Comparison of ENCODE assay signal across 23 cellular contexts in the genomic region with DNA sequence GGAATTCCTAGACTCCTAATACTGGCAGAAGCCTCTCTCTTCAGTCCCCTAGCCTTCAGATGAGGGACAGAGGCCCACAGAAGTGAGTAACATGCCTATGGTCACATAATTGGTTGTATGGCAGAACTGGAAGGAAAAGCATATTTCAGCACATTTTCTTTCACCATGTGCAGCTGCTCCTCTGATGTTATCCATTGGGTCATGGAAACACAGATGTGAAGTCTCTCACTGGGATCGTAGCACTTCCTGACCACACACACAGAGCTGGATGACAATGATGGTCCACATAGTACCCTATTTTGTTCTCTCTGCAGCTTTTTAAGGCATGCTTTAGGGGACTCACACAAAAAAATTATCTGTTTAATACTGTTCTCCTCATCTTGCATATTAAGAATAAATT. TPM values are rescaled to one million over a fixed set of nuclear protein-coding genes. Genes with fewer than 3 reads are reported as not detected.
DNase-seq lines count a peak whose midpoint lies in the region; ATAC-seq and TF ChIP-seq lines count a peak whose summit lies in the region.
"Had no signal": no experiment of that assay in that cellular context is flagged by ENCODE, and none has a peak within 500 bp of the region (broad histone marks: within the 10 kb centered on the region; RNA-seq: fewer than 3 reads in every experiment).

No MANE protein-coding gene starts in this region.

- H3K36me3 ChIP-seq in PC-9 (ENCODE audit: low read depth): no peaks in the 10 kb centered on the region
- H3K36me3 ChIP-seq: BE2C had no signal

- no peak overlapping the region for H3K4me2 ChIP-seq in PC-9

- H3K79me2 ChIP-seq in PC-9 (ENCODE audit: low read depth): no peaks in the 10 kb centered on the region

- no peak for TF ChIP-seq CTCF in PC-9 (conservative IDR thresholded peaks at IDR 0.05)

- H3K4me3 ChIP-seq in PC-9: no peak overlapping the region
- H3K4me3 ChIP-seq: GM12878, SK-N-MC had no signal

- H3K4me1 ChIP-seq in PC-9 (replicated peaks; ENCODE audit: insufficient read depth): no peaks in the 10 kb centered on the region
- H3K4me1 ChIP-seq: BE2C had no signal

- H3K27ac Mint-ChIP-seq in activated CD4-positive, alpha-beta T cell treated with anti-CD3 and anti-CD28 coated beads, Interleukin-2, amount 10 ng/mL, durations not matched to agents 24 days and 14 days: no peak overlapping the region
- H3K27ac Mint-ChIP-seq in activated naive CD4-positive, alpha-beta T cell treated with anti-CD3 and anti-CD28 coated beads, Interleukin-2, amount 50 U/mL, for 72 hours: no peak overlapping the region
- H3K27ac Mint-ChIP-seq: CD4-positive, alpha-beta memory T cell had no signal

- no peaks in the 10 kb centered on the region for H3K27me3 ChIP-seq in PC-9 (ENCODE audit: insufficient read depth, low read depth)
- H3K27me3 ChIP-seq: BE2C had no signal

- H3K9me3 ChIP-seq in PC-9 (ENCODE audit: insufficient read depth, low read depth): peaks cover 2% of the 10 kb centered on the region
- H3K9me3 ChIP-seq: BE2C had no signal

- H3K4me1 Mint-ChIP-seq in activated CD4-positive, alpha-beta T cell treated with anti-CD3 and anti-CD28 coated beads, Interleukin-2, amount 10 ng/mL, durations not matched to agents 24 days and 14 days: no peaks in the 10 kb centered on the region
- H3K4me1 Mint-ChIP-seq: CD4-positive, alpha-beta memory T cell had no signal

- no peak overlapping the region for H3K27ac ChIP-seq in PC-9
- H3K27ac ChIP-seq: SK-N-MC had no signal

- no peaks in the 10 kb centered on the region for H3K9me3 Mint-ChIP-seq in activated CD4-positive, alpha-beta T cell treated with anti-CD3 and anti-CD28 coated beads, Interleukin-2, amount 10 ng/mL, durations not matched to agents 24 days and 14 days
- H3K9me3 Mint-ChIP-seq in activated naive CD4-positive, alpha-beta T cell treated with anti-CD3 and anti-CD28 coated beads, Interleukin-2, amount 50 U/mL, for 72 hours: no peaks in the 10 kb centered on the region

- H2AFZ ChIP-seq in PC-9: no peak overlapping the region

- CTCF ChIA-PET in PC-9 (lab: Charles Lee): no interaction called here

- H4K20me1 ChIP-seq in PC-9 (ENCODE audit: insufficient read depth): no peaks in the 10 kb centered on the region

- ATAC-seq in HG02798 (IDR thresholded peaks at IDR 0.05; ENCODE audit: poor library complexity, unreplicated experiment): peak; percentile 8
- no peak for ATAC-seq in activated naive CD4-positive, alpha-beta T cell treated with anti-CD3 and anti-CD28 coated beads, Interleukin-2, amount 50 U/mL, for 72 hours

- no peaks in the 10 kb centered on the region for H3F3A ChIP-seq in PC-9 (ENCODE audit: insufficient read depth, low read depth)

- H3K36me3 Mint-ChIP-seq in activated CD4-positive, alpha-beta T cell treated with anti-CD3 and anti-CD28 coated beads, Interleukin-2, amount 10 ng/mL, durations not matched to agents 24 days and 14 days (ENCODE audit: low read depth): no peaks in the 10 kb centered on the region
- no peaks in the 10 kb centered on the region for H3K36me3 Mint-ChIP-seq in activated naive CD4-positive, alpha-beta T cell treated with anti-CD3 and anti-CD28 coated beads, Interleukin-2, amount 50 U/mL, for 72 hours
- H3K36me3 Mint-ChIP-seq: CD4-positive, alpha-beta memory T cell had no signal

- peak; percentile 15 for DNase-seq in activated CD4-positive, alpha-beta T cell treated with anti-CD3 and anti-CD28 coated beads, Interleukin-2, amount 10 ng/mL, durations not matched to agents 24 days and 14 days
- DNase-seq in activated CD4-positive, alpha-beta T cell treated with anti-CD3 and anti-CD28 coated beads for 1 hour: no peak
- peak; percentile 4 for DNase-seq in RPMI8226
- peak; percentile 33 for DNase-seq in mucosa of gallbladder (ENCODE audit: low spot score)
- no peak for DNase-seq in activated naive CD4-positive, alpha-beta T cell treated with anti-CD3 and anti-CD28 coated beads, Interleukin-2, amount 50 U/mL, for 72 hours (ENCODE audit: low spot score in 2 of 2)
- no peak for DNase-seq in Ammon's horn (ENCODE audit: low spot score)
- DNase-seq in PC-9: no peak
- DNase-seq: 8988T; BE2C; Calu3; CD4-positive, alpha-beta memory T cell; DMS53; EL; GOT3; KBM-7; NCI-H1417 treated with DMSO at 0.1 percent for 48 hours; NCI-H187 treated with DMSO at 0.1 percent for 48 hours; NCI-H2227 treated with DMSO at 0.1 percent for 48 hours; NCI-H524 had no signal

- POLR2A ChIA-PET in PC-9 (lab: Charles Lee; ENCODE audit: unreplicated experiment): no interaction called here

- BruUV-seq in PC-9 (replicated peaks; lab: Mats Ljungman, UMichigan): no TSS peak

- H3K27me3 Mint-ChIP-seq in activated CD4-positive, alpha-beta T cell treated with anti-CD3 and anti-CD28 coated beads, Interleukin-2, amount 10 ng/mL, durations not matched to agents 24 days and 14 days: peaks cover 33% of the 10 kb centered on the region

- H3K9me2 ChIP-seq in PC-9 (ENCODE audit: insufficient read depth): no peaks in the 10 kb centered on the region

- H3K4me3 Mint-ChIP-seq in activated CD4-positive, alpha-beta T cell treated with anti-CD3 and anti-CD28 coated beads, Interleukin-2, amount 10 ng/mL, durations not matched to agents 24 days and 14 days: no peak overlapping the region
- H3K4me3 Mint-ChIP-seq: CD4-positive, alpha-beta memory T cell had no signal

- intact Hi-C loops in activated CD4-positive, alpha-beta T cell treated with anti-CD3 and anti-CD28 coated beads, Interleukin-2, amount 10 ng/mL, durations not matched to agents 24 days and 14 days (cut with micrococcal nuclease): no loop called here
- intact Hi-C loops in PC-9 (cut with micrococcal nuclease; ENCODE audit: unreplicated experiment): no loop called here

RNA-seq across cellular contexts. Expression of a gene that starts 24.5 kb away (rescaled TPM):
- total RNA-seq in activated CD4-positive, alpha-beta T cell treated with anti-CD3 and anti-CD28 coated beads, Interleukin-2, amount 10 ng/mL, durations not matched to agents 24 days and 14 days: 0.95 and 1.5 TPM in 2 replicates
- total RNA-seq in mucosa of gallbladder (0.23 TPM), PC-9 (2021) (5.3 and 6.7 TPM in 2 replicates)
- under 1 TPM; 0.18 to 0.27 TPM for total RNA-seq in activated naive CD4-positive, alpha-beta T cell treated with anti-CD3 and anti-CD28 coated beads, Interleukin-2, amount 50 U/mL, for 72 hours
- total RNA-seq: CD4-positive, alpha-beta memory T cell; M059J had no signal

Comparison
In these comparisons a context has a peak if more than half of its experiments do, and no peak if none do; other contexts are left out.
1. DNase-seq: peak in activated CD4-positive, alpha-beta T cell treated with anti-CD3 and anti-CD28 coated beads, Interleukin-2, amount 10 ng/mL, durations not matched to agents 24 days and 14 days (single experiment), RPMI8226 (single experiment) and mucosa of gallbladder (single experiment); none in activated CD4-positive, alpha-beta T cell treated with anti-CD3 and anti-CD28 coated beads for 1 hour (single experiment), activated naive CD4-positive, alpha-beta T cell treated with anti-CD3 and anti-CD28 coated beads, Interleukin-2, amount 50 U/mL, for 72 hours (0 of 2), Ammon's horn (single experiment) and PC-9 (0 of 2).